ENCODE assay signal across 14 cellular contexts in genomic region chr13:29909975-29910674, GRCh38. TPM values are rescaled to one million over a fixed set of nuclear protein-coding genes. Genes with fewer than 3 reads are reported as not detected.
DNase-seq lines count a peak whose midpoint lies in the region; ATAC-seq and TF ChIP-seq lines count a peak whose summit lies in the region.
"Had no signal": no experiment of that assay in that cellular context is flagged by ENCODE, and none has a peak within 500 bp of the region (broad histone marks: within the 10 kb centered on the region; RNA-seq: fewer than 3 reads in every experiment).

No MANE protein-coding gene starts in this region.

- DNase-seq in AG10803 (ENCODE audit: low read depth) (peak; percentile 82), MG63 (peak; percentile 66), lower leg skin (ENCODE audit: low spot score in 2 of 2) (peak; percentile 72 to 84), midbrain (lab: John Stamatoyannopoulos, UW) (no peak), T-cell (no peak)
- DNase-seq in effector memory CD8-positive, alpha-beta T cell, result no peak
- DNase-seq: activated naive CD4-positive, alpha-beta T cell; central memory CD4-positive, alpha-beta T cell; H9; NK-92 treated with Interleukin-12 subunit alpha and Interleukin-12 subunit beta, amount 100 ng/mL, for 24 hours had no signal

- no peaks in the 10 kb centered on the region for H3K36me3 Mint-ChIP-seq in T-cell
- H3K36me3 Mint-ChIP-seq in effector memory CD8-positive, alpha-beta T cell (ENCODE audit: insufficient read depth), result no peaks in the 10 kb centered on the region
- H3K36me3 Mint-ChIP-seq: mesothelial cell of epicardium had no signal

- intact Hi-C loops in lower leg skin (cut with DNase I; ENCODE audit: low total_unique reads), result no loop called here

- peaks cover 0 to 5% (median 0%) of the 10 kb centered on the region in 3 donors for H3K4me1 Mint-ChIP-seq in T-cell
- peaks cover 0 to 3% of the 10 kb centered on the region in 2 donors for H3K4me1 Mint-ChIP-seq in effector memory CD8-positive, alpha-beta T cell (ENCODE audit: low read depth in 2 of 2)

- no peaks in the 10 kb centered on the region for H3K27me3 ChIP-seq in MG63

- TF ChIP-seq POLR2A in lower leg skin (IDR thresholded peaks at IDR 0.05), result no peak

- H3K27ac Mint-ChIP-seq in T-cell, result no peak overlapping the region
- no peak overlapping the region for H3K27ac Mint-ChIP-seq in effector memory CD8-positive, alpha-beta T cell
- H3K27ac Mint-ChIP-seq: mesothelial cell of epicardium had no signal

- POLR2A ChIA-PET in T-cell (lab: Charles Lee), result no interaction called here

- TF ChIP-seq CTCF in AG10803 (conservative IDR thresholded peaks at IDR 0.05; ENCODE audit: low read length), result no peak
- TF ChIP-seq CTCF in lower leg skin (IDR thresholded peaks at IDR 0.05), result no peak

- CTCF ChIA-PET in T-cell (lab: Charles Lee), result no interaction called here

- no peak overlapping the region for H3K4me3 ChIP-seq in AG10803 (ENCODE audit: low read length)
- no peak overlapping the region for H3K4me3 ChIP-seq in MG63
- H3K4me3 ChIP-seq in lower leg skin (ENCODE audit: low read depth, poor library complexity, severe bottlenecking), result no peak overlapping the region
- H3K4me3 ChIP-seq: prostate gland had no signal

- no peak overlapping the region for H3K4me3 Mint-ChIP-seq in T-cell
- no peak overlapping the region for H3K4me3 Mint-ChIP-seq in effector memory CD8-positive, alpha-beta T cell
- H3K4me3 Mint-ChIP-seq: H9, mesothelial cell of epicardium had no signal

- H3K9me3 ChIP-seq in MG63, result no peaks in the 10 kb centered on the region
- H3K9me3 ChIP-seq: prostate gland had no signal

- H3K36me3 ChIP-seq in MG63, result no peaks in the 10 kb centered on the region
- H3K36me3 ChIP-seq: prostate gland had no signal

- WGBS in lower leg skin, 2 donors, result 58 to 72% methylated on average over 3 of the region's 3 CpGs

- H3K27me3 Mint-ChIP-seq in T-cell, result peaks cover 0 to 5% of the 10 kb centered on the region in 2 donors
- peaks cover 0 to 4% of the 10 kb centered on the region in 2 donors for H3K27me3 Mint-ChIP-seq in effector memory CD8-positive, alpha-beta T cell

- peak; percentile 64 for ATAC-seq in esophagus mucosa
- ATAC-seq in HG02981 (IDR thresholded peaks at IDR 0.05; ENCODE audit: unreplicated experiment), result no peak
- no peak for ATAC-seq in T-cell (replicated peaks in 1 of 4)
- no peak for ATAC-seq in effector memory CD8-positive, alpha-beta T cell (replicated peaks)

- no peaks in the 10 kb centered on the region for H3K9me3 Mint-ChIP-seq in T-cell
- H3K9me3 Mint-ChIP-seq in effector memory CD8-positive, alpha-beta T cell, result no peaks in the 10 kb centered on the region
- H3K9me3 Mint-ChIP-seq: H9, mesothelial cell of epicardium had no signal

RNA-seq across cellular contexts. Expression of gene UBL3, which starts 59.7 kb away (rescaled TPM):
- total RNA-seq in MG63 (2014; rRNA removed; shearing (Covaris generic); ENCODE audit: low replicate concordance), result 11.4 and 15.3 TPM in 2 replicates
- total RNA-seq in esophagus mucosa (22.4 TPM), lower leg skin (10 to 100 TPM; 52.9 to 78.2 (median 58.9) TPM), T-cell (10 to 100 TPM; 32.7 to 42.1 (median 34.6) TPM)

Comparison
In these comparisons a context has a peak if more than half of its experiments do, and no peak if none do; other contexts are left out.
1. DNase-seq: peak in AG10803 (single experiment), MG63 (single experiment) and lower leg skin (2 of 2); none in midbrain (single experiment), T-cell (0 of 34) and effector memory CD8-positive, alpha-beta T cell (0 of 3).